1 cellular context compared by ENCODE assay signal in the genomic region with DNA sequence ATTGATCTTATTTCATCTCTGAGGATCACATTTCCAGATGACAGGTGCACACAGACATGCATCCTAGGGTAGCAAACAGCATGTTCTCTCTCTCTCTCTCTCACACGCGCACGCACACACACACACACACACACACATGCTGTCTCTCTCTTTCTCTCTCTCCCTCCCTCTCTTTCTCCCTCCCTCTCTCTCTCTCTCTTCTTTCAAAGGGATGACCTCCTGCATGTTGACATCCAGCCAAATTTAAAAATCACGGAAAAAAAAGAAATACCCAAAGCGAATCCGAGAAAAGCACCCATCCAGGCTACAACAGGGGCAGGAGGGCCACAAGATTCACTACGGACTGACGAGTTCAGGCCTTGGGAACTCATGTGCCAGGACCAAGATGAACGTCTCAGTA.
A peak's percentile ranks its signal among the peaks of the same experiment; 100 is the strongest.
TF ChIP-seq lines count a peak whose summit lies in the region.

No MANE protein-coding gene starts in this region.

TF ChIP-seq in HEK293, 187 proteins besides CTCF, POLR2A, EP300 and RAD21 (continued from another document):
- TF ChIP-seq, protein P1, sequence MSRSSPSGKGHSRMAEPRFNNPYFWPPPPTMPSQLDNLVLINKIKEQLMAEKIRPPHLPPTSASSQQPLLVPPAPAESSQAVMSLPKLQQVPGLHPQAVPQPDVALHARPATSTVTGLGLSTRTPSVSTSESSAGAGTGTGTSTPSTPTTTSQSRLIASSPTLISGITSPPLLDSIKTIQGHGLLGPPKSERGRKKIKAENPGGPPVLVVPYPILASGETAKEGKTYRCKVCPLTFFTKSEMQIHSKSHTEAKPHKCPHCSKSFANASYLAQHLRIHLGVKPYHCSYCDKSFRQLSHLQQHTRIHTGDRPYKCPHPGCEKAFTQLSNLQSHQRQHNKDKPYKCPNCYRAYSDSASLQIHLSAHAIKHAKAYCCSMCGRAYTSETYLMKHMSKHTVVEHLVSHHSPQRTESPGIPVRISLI (tag by site-specific recombination; IDR thresholded peaks at IDR 0.05), result no peak
- TF ChIP-seq MYNN (tag by site-specific recombination; IDR thresholded peaks at IDR 0.05; ENCODE audit: borderline replicate concordance) (no peak), ZNF132 (tag by site-specific recombination; IDR thresholded peaks at IDR 0.05; ENCODE audit: borderline replicate concordance) (no peak), ZNF596 (tag by site-specific recombination; IDR thresholded peaks at IDR 0.05) (0 out of 2 replicates have a peak, but pooled peaks have one; percentile 62)
